15 cellular contexts compared by ENCODE assay signal in genomic region chr4:184427687-184428086, GRCh38. TPM values are rescaled to one million over a fixed set of nuclear protein-coding genes. Genes with fewer than 3 reads are reported as not detected.
DNase-seq lines count a peak whose midpoint lies in the region; ATAC-seq, FAIRE-seq and TF ChIP-seq lines count a peak whose summit lies in the region.
"Had no signal": no experiment of that assay in that cellular context is flagged by ENCODE, and none has a peak within 500 bp of the region (broad histone marks: within the 10 kb centered on the region; RNA-seq: fewer than 3 reads in every experiment).

No MANE protein-coding gene starts in this region.

- ATAC-seq in HepG2 (no peak), HG03565 (IDR thresholded peaks at IDR 0.05; ENCODE audit: unreplicated experiment) (no peak)
- no peak for ATAC-seq in stimulated activated effector memory CD8-positive, alpha-beta T cell treated with anti-CD3 and anti-CD28 coated beads, Interleukin-12 subunit alpha, Interleukin-12 subunit beta, amount 100 ng/mL, for 72 hours

- H4K20me1 ChIP-seq in HepG2 (ENCODE audit: insufficient read depth, low read length) = peaks cover 3% of the 10 kb centered on the region; the same call in 1 of the 2 replicates

- CTCF ChIA-PET in activated CD4-positive, alpha-beta T cell treated with anti-CD3 and anti-CD28 coated beads, Interleukin-2, amount 10 ng/mL, durations not matched to agents 7 days and 5 days (lab: Charles Lee) = interaction anchor here (0.8 to 1.4 kb wide), 3 partner anchors 11 to 176 kb away, joined by 3 read pairs; no protein-coding TSS in a partner anchor
- CTCF ChIA-PET in HepG2 (lab: Yijun Ruan, JAX; ENCODE audit: low intra/inter-chr PET ratio, low total read pairs) = no interaction called here

- intact Hi-C loops in activated T-helper 2 cell treated with anti-CD3 and anti-CD28 coated beads, Interferon-gamma antibody, Interleukin-2, Interleukin-4, amounts not matched to agents 10 μg/mL and 5 μg/mL and 100 μg/mL, durations not matched to agents 14 hours and 24 hours and 36 hours (cut with micrococcal nuclease) = no loop called here
- intact Hi-C loops in HepG2 (cut with micrococcal nuclease; ENCODE audit: unreplicated experiment) = no loop called here

- BruUV-seq in HepG2 (replicated peaks; lab: Mats Ljungman, UMichigan) = TSS peak; percentile 36

- peaks cover 23% of the 10 kb centered on the region for H3K79me2 ChIP-seq in HepG2 (ENCODE audit: insufficient read depth, low read length)

- H3K27me3 Mint-ChIP-seq in activated CD4-positive, alpha-beta T cell treated with anti-CD3 and anti-CD28 coated beads, Interleukin-2, amount 10 ng/mL, durations not matched to agents 7 days and 5 days = no peaks in the 10 kb centered on the region
- no peaks in the 10 kb centered on the region for H3K27me3 Mint-ChIP-seq in activated T-helper 2 cell treated with anti-CD3 and anti-CD28 coated beads, Interferon-gamma antibody, Interleukin-2, Interleukin-4, amounts not matched to agents 10 μg/mL and 5 μg/mL and 100 μg/mL, durations not matched to agents 14 hours and 24 hours and 36 hours (ENCODE audit: low read depth)

- no peak overlapping the region for H2AFZ ChIP-seq in HepG2 (ENCODE audit: low read length)

- H3K9ac ChIP-seq in HepG2 (ENCODE audit: insufficient read depth, low read depth, low read length) = no peak overlapping the region

- no peak for FAIRE-seq in HepG2 (lab: Jason Lieb, UNC)
- FAIRE-seq: keratinocyte had no signal

- H3K27ac Mint-ChIP-seq in activated CD4-positive, alpha-beta T cell treated with anti-CD3 and anti-CD28 coated beads, Interleukin-2, amount 10 ng/mL, durations not matched to agents 7 days and 5 days = peak overlapping the region; percentile 47
- H3K27ac Mint-ChIP-seq in activated T-helper 2 cell treated with anti-CD3 and anti-CD28 coated beads, Interferon-gamma antibody, Interleukin-2, Interleukin-4, amounts not matched to agents 10 μg/mL and 5 μg/mL and 100 μg/mL, durations not matched to agents 14 hours and 24 hours and 36 hours = peak overlapping the region; percentile 66
- peak overlapping the region; percentile 81 for H3K27ac Mint-ChIP-seq in stimulated activated effector memory CD8-positive, alpha-beta T cell treated with anti-CD3 and anti-CD28 coated beads, Interleukin-12 subunit alpha, Interleukin-12 subunit beta, amount 100 ng/mL, for 72 hours

- 95% methylated on average over 1 of the region's 1 CpG for WGBS in HepG2 (ENCODE audit: low lambda C conversion rate)

- H3K4me3 Mint-ChIP-seq in activated CD4-positive, alpha-beta T cell treated with anti-CD3 and anti-CD28 coated beads, Interleukin-2, amount 10 ng/mL, durations not matched to agents 7 days and 5 days = no peak overlapping the region
- H3K4me3 Mint-ChIP-seq in activated T-helper 2 cell treated with anti-CD3 and anti-CD28 coated beads, Interferon-gamma antibody, Interleukin-2, Interleukin-4, amounts not matched to agents 10 μg/mL and 5 μg/mL and 100 μg/mL, durations not matched to agents 14 hours and 24 hours and 36 hours (ENCODE audit: low read depth) = no peak overlapping the region
- H3K4me3 Mint-ChIP-seq in stimulated activated effector memory CD8-positive, alpha-beta T cell treated with anti-CD3 and anti-CD28 coated beads, Interleukin-12 subunit alpha, Interleukin-12 subunit beta, amount 100 ng/mL, for 72 hours = no peak overlapping the region

- H3K4me1 Mint-ChIP-seq in activated CD4-positive, alpha-beta T cell treated with anti-CD3 and anti-CD28 coated beads, Interleukin-2, amount 10 ng/mL, durations not matched to agents 7 days and 5 days = peaks cover 44% of the 10 kb centered on the region
- peaks cover 44% of the 10 kb centered on the region for H3K4me1 Mint-ChIP-seq in activated T-helper 2 cell treated with anti-CD3 and anti-CD28 coated beads, Interferon-gamma antibody, Interleukin-2, Interleukin-4, amounts not matched to agents 10 μg/mL and 5 μg/mL and 100 μg/mL, durations not matched to agents 14 hours and 24 hours and 36 hours (ENCODE audit: low read depth)
- H3K4me1 Mint-ChIP-seq in stimulated activated effector memory CD8-positive, alpha-beta T cell treated with anti-CD3 and anti-CD28 coated beads, Interleukin-12 subunit alpha, Interleukin-12 subunit beta, amount 100 ng/mL, for 72 hours = peaks cover 51% of the 10 kb centered on the region

- POLR2A ChIA-PET in activated CD4-positive, alpha-beta T cell treated with anti-CD3 and anti-CD28 coated beads, Interleukin-2, amount 10 ng/mL, durations not matched to agents 7 days and 5 days (lab: Charles Lee) = no interaction called here
- POLR2A ChIA-PET in HepG2 (lab: Yijun Ruan, JAX) = interaction anchor here (1.9 kb wide), 1 partner anchor 13 kb away, joined by 5 read pairs; no protein-coding TSS in a partner anchor

- H3K36me3 Mint-ChIP-seq in activated CD4-positive, alpha-beta T cell treated with anti-CD3 and anti-CD28 coated beads, Interleukin-2, amount 10 ng/mL, durations not matched to agents 7 days and 5 days (ENCODE audit: low read depth) = peaks cover 61% of the 10 kb centered on the region
- H3K36me3 Mint-ChIP-seq in activated T-helper 2 cell treated with anti-CD3 and anti-CD28 coated beads, Interferon-gamma antibody, Interleukin-2, Interleukin-4, amounts not matched to agents 10 μg/mL and 5 μg/mL and 100 μg/mL, durations not matched to agents 14 hours and 24 hours and 36 hours (ENCODE audit: low read depth) = peaks cover 67% of the 10 kb centered on the region
- H3K36me3 Mint-ChIP-seq in stimulated activated effector memory CD8-positive, alpha-beta T cell treated with anti-CD3 and anti-CD28 coated beads, Interleukin-12 subunit alpha, Interleukin-12 subunit beta, amount 100 ng/mL, for 72 hours = peaks cover 81% of the 10 kb centered on the region

- H3K36me3 ChIP-seq in HepG2 (replicated peaks in 1 of 2; ENCODE audit: control insufficient read depth in 1 of 2, insufficient read depth in 2 of 2, low read length in 2 of 2) = peaks cover 11 to 52% of the 10 kb centered on the region in 2 experiments; a peak in 4 of 5 replicates

- peaks cover 2% of the 10 kb centered on the region for H3K9me3 Mint-ChIP-seq in activated CD4-positive, alpha-beta T cell treated with anti-CD3 and anti-CD28 coated beads, Interleukin-2, amount 10 ng/mL, durations not matched to agents 7 days and 5 days
- H3K9me3 Mint-ChIP-seq in activated T-helper 2 cell treated with anti-CD3 and anti-CD28 coated beads, Interferon-gamma antibody, Interleukin-2, Interleukin-4, amounts not matched to agents 10 μg/mL and 5 μg/mL and 100 μg/mL, durations not matched to agents 14 hours and 24 hours and 36 hours = peaks cover under 1% of the 10 kb centered on the region
- no peaks in the 10 kb centered on the region for H3K9me3 Mint-ChIP-seq in stimulated activated effector memory CD8-positive, alpha-beta T cell treated with anti-CD3 and anti-CD28 coated beads, Interleukin-12 subunit alpha, Interleukin-12 subunit beta, amount 100 ng/mL, for 72 hours

- no peaks in the 10 kb centered on the region for H3K27me3 ChIP-seq in HepG2 (ENCODE audit: control insufficient read depth in 1 of 2, insufficient read depth in 2 of 2, low read length in 2 of 2)
- H3K27me3 ChIP-seq: upper lobe of left lung had no signal

- TF ChIP-seq EP300 in HepG2 (IDR thresholded peaks at IDR 0.05; ENCODE audit: low read depth in 2 of 2, low read length in 2 of 2) = no peak
- TF ChIP-seq EP300 in HepG2 (CRISPR knock-in tag; IDR thresholded peaks at IDR 0.05; ENCODE audit: borderline replicate concordance) = no peak

- H3K4me2 ChIP-seq in HepG2 (ENCODE audit: low read depth, low read length) = no peak overlapping the region

- no peak for DNase-seq in activated CD4-positive, alpha-beta T cell treated with anti-CD3 and anti-CD28 coated beads, Interleukin-2, amount 10 ng/mL, durations not matched to agents 7 days and 5 days
- no peak for DNase-seq in activated CD4-positive, alpha-beta T cell treated with anti-CD3 and anti-CD28 coated beads, Interleukin-2, amount 50 U/mL, for 1 hour
- DNase-seq in activated T-helper 2 cell treated with anti-CD3 and anti-CD28 coated beads, Interferon-gamma antibody, Interleukin-2, Interleukin-4, amounts not matched to agents 10 μg/mL and 5 μg/mL and 100 μg/mL, durations not matched to agents 14 hours and 24 hours and 36 hours (ENCODE audit: low spot score) = no peak
- DNase-seq in HepG2 (ENCODE audit: low spot score) = no peak
- DNase-seq in stimulated activated effector memory CD8-positive, alpha-beta T cell treated with anti-CD3 and anti-CD28 coated beads, Interleukin-12 subunit alpha, Interleukin-12 subunit beta, amount 100 ng/mL, for 72 hours (ENCODE audit: low spot score in 2 of 2) = no peak
- DNase-seq in activated CD4-positive, CD25-positive, alpha-beta regulatory T cell (lab: John Stamatoyannopoulos, UW) = no peak
- DNase-seq in substantia nigra (lab: John Stamatoyannopoulos, UW) = no peak
- DNase-seq: activated CD8-positive, alpha-beta memory T cell treated with anti-CD3 and anti-CD28 coated beads, Interleukin-2, amount 50 U/mL, for 4 hours; DMS153; NCI-H226; T-helper 9 cell; upper lobe of left lung had no signal

- TF ChIP-seq RAD21 in HepG2 (CRISPR knock-in tag; IDR thresholded peaks at IDR 0.05) = no peak

- no peak overlapping the region for H3K27ac ChIP-seq in HepG2 (ENCODE audit: extremely low read length, insufficient read depth, low read length)
- H3K27ac ChIP-seq in substantia nigra (ENCODE audit: low read depth, low read length, poor library complexity, severe bottlenecking) = no peak overlapping the region

- in situ Hi-C loops in HepG2 (cut with HindIII; ENCODE audit: extremely low pct_ligation_motif_present, low pct_unique_long_range_greater_than_20kb) = no loop called here

- H3K4me3 ChIP-seq in HepG2 (replicated peaks in 1 of 3; ENCODE audit: insufficient read depth in 1 of 3, low read depth in 2 of 3, low read length in 3 of 3) = no peak overlapping the region
- H3K4me3 ChIP-seq: skin epidermis, upper lobe of left lung had no signal

- H3K4me1 ChIP-seq in HepG2 (ENCODE audit: insufficient read depth, low read length) = peaks cover 11% of the 10 kb centered on the region

- TF ChIP-seq CTCF in HepG2 (CRISPR knock-in tag; IDR thresholded peaks at IDR 0.05) = no peak

- no peaks in the 10 kb centered on the region for H3K9me3 ChIP-seq in HepG2 (ENCODE audit: low read length)
- H3K9me3 ChIP-seq: upper lobe of left lung had no signal

- TF ChIP-seq POLR2A in HepG2 (IDR thresholded peaks at IDR 0.05; ENCODE audit: insufficient read depth in 1 of 2, low read depth in 2 of 2, low read length in 2 of 2) = no peak

RNA-seq across cellular contexts. Expression of gene IRF2, which starts 46.7 kb away (rescaled TPM):
- 10 to 100 TPM; 82.1 to 84.3 TPM for total RNA-seq in activated CD4-positive, alpha-beta T cell treated with anti-CD3 and anti-CD28 coated beads, Interleukin-2, amount 10 ng/mL, durations not matched to agents 7 days and 5 days
- total RNA-seq in activated T-helper 2 cell treated with anti-CD3 and anti-CD28 coated beads, Interferon-gamma antibody, Interleukin-2, Interleukin-4, amounts not matched to agents 10 μg/mL and 5 μg/mL and 100 μg/mL, durations not matched to agents 14 hours and 24 hours and 36 hours = 47.6 and 53.2 TPM in 2 replicates
- 15.5 and 24.8 TPM in 2 replicates for total RNA-seq in HepG2 (2016; rRNA removed; fragmentation: Illumina TruSeq; extraction: Trizol)
- 5.4 TPM in 2 replicates for total RNA-seq in HepG2 (2016; cell fraction: cytosol; rRNA removed; fragmentation: Illumina TruSeq; extraction: Trizol; ENCODE audit: low read depth)
- 17.9 and 20.9 TPM in 2 replicates for total RNA-seq in HepG2 (2016; cell fraction: insoluble cytoplasmic fraction; rRNA removed; fragmentation: Illumina TruSeq; extraction: Trizol)
- total RNA-seq in HepG2 (2016; cell fraction: membrane; rRNA removed; fragmentation: Illumina TruSeq; extraction: Trizol) = 7.7 and 9.9 TPM in 2 replicates
- 17.7 and 22.0 TPM in 2 replicates for total RNA-seq in HepG2 (2016; cell fraction: nucleus; rRNA removed; fragmentation: Illumina TruSeq; extraction: Trizol)
- 26.0 and 28.8 TPM in 2 replicates for polyA plus RNA-seq in HepG2 (2011; rRNA removed)
- polyA plus RNA-seq in HepG2 (2011; cell fraction: cytosol; rRNA removed) = 21.1 and 25.7 TPM in 2 replicates
- polyA plus RNA-seq in HepG2 (2011; cell fraction: nucleus; rRNA removed) = 16.4 and 17.7 TPM in 2 replicates
- polyA plus RNA-seq in HepG2 (2012) = 21.7 and 29.0 TPM in 2 replicates
- 1.6 and 1.8 TPM in 2 replicates for polyA plus RNA-seq in HepG2 (2016; cell fraction: cytosol; fragmentation: Illumina TruSeq; extraction: Trizol; ENCODE audit: low read depth)
- polyA plus RNA-seq in HepG2 (2016; cell fraction: insoluble cytoplasmic fraction; fragmentation: Illumina TruSeq; extraction: Trizol; ENCODE audit: low read depth) = 24.7 and 29.5 TPM in 2 replicates
- 4.4 and 4.5 TPM in 2 replicates for polyA plus RNA-seq in HepG2 (2016; cell fraction: membrane; fragmentation: Illumina TruSeq; extraction: Trizol; ENCODE audit: low read depth)
- 14.4 and 16.3 TPM in 2 replicates for polyA plus RNA-seq in HepG2 (2016; cell fraction: nucleus; fragmentation: Illumina TruSeq; extraction: Trizol; ENCODE audit: insufficient read depth, low read depth)
- 18.1 and 29.1 TPM in 2 replicates for polyA minus RNA-seq in HepG2 (2011; rRNA and poly(A)+ RNA removed; ENCODE audit: low replicate concordance)
- 29.9 and 31.0 TPM in 2 replicates for polyA minus RNA-seq in HepG2 (2011; cell fraction: cytosol; rRNA and poly(A)+ RNA removed)
- 43.4 and 57.2 TPM in 2 replicates for polyA minus RNA-seq in HepG2 (2011; cell fraction: nucleus; rRNA and poly(A)+ RNA removed)
